In the genomic region with DNA sequence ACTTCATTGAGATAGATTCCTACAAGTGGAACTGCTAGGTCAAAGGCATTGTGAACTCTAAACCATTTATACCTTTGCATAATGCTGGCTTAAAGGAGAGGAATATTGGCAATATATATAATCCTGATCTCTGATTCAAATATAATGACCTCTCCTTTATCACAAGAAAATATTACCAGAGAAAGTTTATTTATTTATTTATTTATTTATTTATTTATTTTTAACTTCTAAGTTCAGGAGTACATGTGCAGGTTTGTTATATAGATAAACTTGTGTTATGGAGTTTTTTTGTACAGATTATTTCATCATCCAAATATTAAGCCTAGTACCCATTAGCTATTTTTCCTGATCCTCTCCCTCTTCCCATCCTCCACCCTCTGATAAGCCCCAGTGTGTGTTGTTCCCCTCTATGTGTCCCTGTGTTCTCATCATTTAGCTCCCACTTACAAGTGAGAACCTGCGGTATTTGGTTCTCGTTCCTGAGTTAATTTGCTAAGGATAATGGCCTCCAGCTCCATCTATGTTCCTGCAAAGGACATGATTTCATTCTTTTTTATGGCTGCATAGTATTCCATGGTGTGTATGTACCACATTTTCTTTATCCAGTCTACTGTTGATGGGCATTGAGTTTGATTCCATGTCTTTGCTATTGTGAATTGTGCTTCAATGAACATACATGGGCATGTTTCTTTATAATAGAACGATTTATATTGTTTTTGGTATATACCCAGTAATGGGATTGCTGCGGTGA, we compare ENCODE assay signal across 7 cellular contexts. TPM values are rescaled to one million over a fixed set of nuclear protein-coding genes. Genes with fewer than 3 reads are reported as not detected.
DNase-seq lines count a peak whose midpoint lies in the region; ATAC-seq, FAIRE-seq and TF ChIP-seq lines count a peak whose summit lies in the region.
"Not testable (repeated sequence)": the region's sequence is repeated elsewhere in the genome, so short reads cannot be mapped to it uniquely, and the experiment has no call there.

No MANE protein-coding gene starts in this region.

- POLR2A ChIA-PET in CD8-positive, alpha-beta memory T cell (lab: Charles Lee); GM12878 (lab: Charles Lee): not testable (repeated sequence)
- POLR2A ChIA-PET in activated CD8-positive, alpha-beta T cell treated with anti-CD3 and anti-CD28 coated beads, Interleukin-2, amount 10 ng/mL, durations not matched to agents 7 days and 5 days (lab: Charles Lee) = interaction anchor here (1.0 kb wide), 1 partner anchor 8 kb away, joined by 3 read pairs; no protein-coding TSS in a partner anchor

- not testable (repeated sequence) for H3K4me3 ChIP-seq in CD8-positive, alpha-beta memory T cell (ENCODE audit: low read length); GM12878
- peak overlapping the region; percentile 9 for H3K4me3 ChIP-seq in parathyroid adenoma (ENCODE audit: low read depth, low read length)

- H3K27ac Mint-ChIP-seq in CD8-positive, alpha-beta memory T cell = peak overlapping the region in 5 of 8 donors; percentile 27 to 68 (median 47)
- H3K27ac Mint-ChIP-seq in T-helper 2 cell treated with Interferon-gamma antibody and Interleukin-4, amounts not matched to agents 5 μg/mL and 100 μg/mL, for 36 hours = peak overlapping the region; percentile 53
- H3K27ac Mint-ChIP-seq in activated CD8-positive, alpha-beta T cell treated with anti-CD3 and anti-CD28 coated beads, Interleukin-2, amount 10 ng/mL, durations not matched to agents 7 days and 5 days = peak overlapping the region; percentile 9
- peak overlapping the region; percentile 48 for H3K27ac Mint-ChIP-seq in activated T-helper 2 cell treated with anti-CD3 and anti-CD28 coated beads, Interferon-gamma antibody, Interleukin-2, Interleukin-4, amounts not matched to agents 10 μg/mL and 5 μg/mL and 100 μg/mL, durations not matched to agents 14 hours and 24 hours and 36 hours
- H3K27ac Mint-ChIP-seq in immature natural killer cell = peak overlapping the region in 5 of 6 donors; percentile 22 to 73 (median 41)

- not testable (repeated sequence) for H3K27me3 ChIP-seq in CD8-positive, alpha-beta memory T cell (ENCODE audit: insufficient read depth, low read length, poor library complexity, severe bottlenecking); GM12878 (replicated peaks in 1 of 2; ENCODE audit: control insufficient read depth in 2 of 2, insufficient read depth in 2 of 2, low read length in 1 of 2); parathyroid adenoma (ENCODE audit: control insufficient read depth, insufficient read depth, low read length)

- H3K27me3 Mint-ChIP-seq in CD8-positive, alpha-beta memory T cell; T-helper 2 cell treated with Interferon-gamma antibody and Interleukin-4, amounts not matched to agents 5 μg/mL and 100 μg/mL, for 36 hours (ENCODE audit: low read depth); activated CD8-positive, alpha-beta T cell treated with anti-CD3 and anti-CD28 coated beads, Interleukin-2, amount 10 ng/mL, durations not matched to agents 7 days and 5 days (ENCODE audit: low read depth); activated T-helper 2 cell treated with anti-CD3 and anti-CD28 coated beads, Interferon-gamma antibody, Interleukin-2, Interleukin-4, amounts not matched to agents 10 μg/mL and 5 μg/mL and 100 μg/mL, durations not matched to agents 14 hours and 24 hours and 36 hours (ENCODE audit: low read depth); immature natural killer cell (ENCODE audit: low read depth in 3 of 3): not testable (repeated sequence)

- H3K4me2 ChIP-seq in GM12878 (ENCODE audit: control insufficient read depth, insufficient read depth); parathyroid adenoma (ENCODE audit: low read length): not testable (repeated sequence)

- H3K4me1 ChIP-seq in CD8-positive, alpha-beta memory T cell (ENCODE audit: insufficient read depth, low read length); GM12878 (ENCODE audit: control insufficient read depth, insufficient read depth, low read length); parathyroid adenoma: not testable (repeated sequence)

- not testable (repeated sequence) for DNase-seq in CD8-positive, alpha-beta memory T cell; T-helper 2 cell treated with Interferon-gamma antibody and Interleukin-4, amounts not matched to agents 5 μg/mL and 100 μg/mL, for 36 hours (ENCODE audit: low spot score); activated CD8-positive, alpha-beta T cell treated with anti-CD3 and anti-CD28 coated beads, Interleukin-2, amount 10 ng/mL, durations not matched to agents 7 days and 5 days; activated T-helper 2 cell treated with anti-CD3 and anti-CD28 coated beads, Interferon-gamma antibody, Interleukin-2, Interleukin-4, amounts not matched to agents 10 μg/mL and 5 μg/mL and 100 μg/mL, durations not matched to agents 14 hours and 24 hours and 36 hours (ENCODE audit: low spot score); GM12878 (ENCODE audit: low read depth, low spot score); immature natural killer cell

- H3K4me3 Mint-ChIP-seq in CD8-positive, alpha-beta memory T cell; T-helper 2 cell treated with Interferon-gamma antibody and Interleukin-4, amounts not matched to agents 5 μg/mL and 100 μg/mL, for 36 hours; activated CD8-positive, alpha-beta T cell treated with anti-CD3 and anti-CD28 coated beads, Interleukin-2, amount 10 ng/mL, durations not matched to agents 7 days and 5 days; activated T-helper 2 cell treated with anti-CD3 and anti-CD28 coated beads, Interferon-gamma antibody, Interleukin-2, Interleukin-4, amounts not matched to agents 10 μg/mL and 5 μg/mL and 100 μg/mL, durations not matched to agents 14 hours and 24 hours and 36 hours (ENCODE audit: low read depth); immature natural killer cell: not testable (repeated sequence)

- H3K79me2 ChIP-seq in GM12878 (ENCODE audit: control insufficient read depth, insufficient read depth, low read length) = not testable (repeated sequence)
- peaks cover 28% of the 10 kb centered on the region for H3K79me2 ChIP-seq in parathyroid adenoma

- in situ Hi-C loops in GM12878 (cut with MboI) = not testable (repeated sequence)

- SMC1A ChIA-PET in GM12878 (lab: Charles Lee; ENCODE audit: uncharacterized antibody, unreplicated experiment) = not testable (repeated sequence)

- intact Hi-C loops in activated T-helper 2 cell treated with anti-CD3 and anti-CD28 coated beads, Interferon-gamma antibody, Interleukin-2, Interleukin-4, amounts not matched to agents 10 μg/mL and 5 μg/mL and 100 μg/mL, durations not matched to agents 14 hours and 24 hours and 36 hours (cut with micrococcal nuclease); GM12878 (cut with micrococcal nuclease; ENCODE audit: unreplicated experiment): not testable (repeated sequence)

- H4K20me1 ChIP-seq in GM12878 (ENCODE audit: control insufficient read depth, insufficient read depth) = not testable (repeated sequence)

- BruUV-seq in GM12878 (replicated peaks; lab: Mats Ljungman, UMichigan) = TSS peak; percentile 3

- not testable (repeated sequence) for H3K9ac ChIP-seq in GM12878 (ENCODE audit: control insufficient read depth, insufficient read depth, low read length); parathyroid adenoma

- H3K36me3 ChIP-seq in CD8-positive, alpha-beta memory T cell (ENCODE audit: insufficient read depth, low read length) = peaks cover 89% of the 10 kb centered on the region
- H3K36me3 ChIP-seq in GM12878 (ENCODE audit: control insufficient read depth in 2 of 2, insufficient read depth in 2 of 2, low read length in 1 of 2) = peaks cover 31 to 70% of the 10 kb centered on the region in 2 experiments
- H3K36me3 ChIP-seq in parathyroid adenoma (ENCODE audit: control insufficient read depth, insufficient read depth, low read length) = not testable (repeated sequence)

- RAD21 ChIA-PET in GM12878 (lab: Charles Lee; ENCODE audit: unreplicated experiment) = not testable (repeated sequence)

- not testable (repeated sequence) for TF ChIP-seq CTCF in GM12878 (IDR thresholded peaks at IDR 0.05 in 2 of 3, conservative IDR thresholded peaks at IDR 0.05 in 1 of 3; ENCODE audit: control insufficient read depth in 2 of 3, extremely low read depth in 1 of 3, insufficient read depth in 1 of 3, low read depth in 3 of 3, low read length in 3 of 3); parathyroid adenoma (IDR thresholded peaks at IDR 0.05)

- peaks cover 33 to 94% (median 44%) of the 10 kb centered on the region in 3 donors for H3K36me3 Mint-ChIP-seq in CD8-positive, alpha-beta memory T cell
- H3K36me3 Mint-ChIP-seq in T-helper 2 cell treated with Interferon-gamma antibody and Interleukin-4, amounts not matched to agents 5 μg/mL and 100 μg/mL, for 36 hours (ENCODE audit: low read depth) = peaks cover 84% of the 10 kb centered on the region
- H3K36me3 Mint-ChIP-seq in activated CD8-positive, alpha-beta T cell treated with anti-CD3 and anti-CD28 coated beads, Interleukin-2, amount 10 ng/mL, durations not matched to agents 7 days and 5 days (ENCODE audit: low read depth) = peaks cover 90% of the 10 kb centered on the region
- H3K36me3 Mint-ChIP-seq in activated T-helper 2 cell treated with anti-CD3 and anti-CD28 coated beads, Interferon-gamma antibody, Interleukin-2, Interleukin-4, amounts not matched to agents 10 μg/mL and 5 μg/mL and 100 μg/mL, durations not matched to agents 14 hours and 24 hours and 36 hours (ENCODE audit: low read depth) = peaks cover 87% of the 10 kb centered on the region
- peaks cover 50 to 71% (median 53%) of the 10 kb centered on the region in 3 donors for H3K36me3 Mint-ChIP-seq in immature natural killer cell

- TF ChIP-seq RAD21 in GM12878 (IDR thresholded peaks at IDR 0.05; ENCODE audit: insufficient read depth, low read depth, low read length) = not testable (repeated sequence)

- CTCF ChIA-PET in CD8-positive, alpha-beta memory T cell (lab: Charles Lee); activated CD8-positive, alpha-beta T cell treated with anti-CD3 and anti-CD28 coated beads, Interleukin-2, amount 10 ng/mL, durations not matched to agents 7 days and 5 days (lab: Charles Lee): not testable (repeated sequence)
- CTCF ChIA-PET in GM12878 (lab: Yijun Ruan, JAX) = interaction anchor here (0.7 kb wide), 1 partner anchor 44 kb away, joined by 3 read pairs; no protein-coding TSS in a partner anchor

- peaks cover 0 to 10% (median 3%) of the 10 kb centered on the region in 5 donors for H3K9me3 Mint-ChIP-seq in CD8-positive, alpha-beta memory T cell
- not testable (repeated sequence) for H3K9me3 Mint-ChIP-seq in T-helper 2 cell treated with Interferon-gamma antibody and Interleukin-4, amounts not matched to agents 5 μg/mL and 100 μg/mL, for 36 hours; activated CD8-positive, alpha-beta T cell treated with anti-CD3 and anti-CD28 coated beads, Interleukin-2, amount 10 ng/mL, durations not matched to agents 7 days and 5 days (ENCODE audit: insufficient read depth); immature natural killer cell
- H3K9me3 Mint-ChIP-seq in activated T-helper 2 cell treated with anti-CD3 and anti-CD28 coated beads, Interferon-gamma antibody, Interleukin-2, Interleukin-4, amounts not matched to agents 10 μg/mL and 5 μg/mL and 100 μg/mL, durations not matched to agents 14 hours and 24 hours and 36 hours = peaks cover 11% of the 10 kb centered on the region

- WGBS in GM12878 (ENCODE audit: insufficient coverage, insufficient replicate concordance, low lambda C conversion rate, missing lambda C conversion rate) = 95% methylated on average over 4 of the region's 4 CpGs

- not testable (repeated sequence) for TF ChIP-seq POLR2A in GM12878 (IDR thresholded peaks at IDR 0.05; ENCODE audit: low read depth, low read length)

- FAIRE-seq in GM12878 (lab: Jason Lieb, UNC) = not testable (repeated sequence)

- TF ChIP-seq EP300 in GM12878 (IDR thresholded peaks at IDR 0.05; ENCODE audit: borderline replicate concordance in 1 of 2, control insufficient read depth in 1 of 2, low read depth in 2 of 2, low read length in 2 of 2) = not testable (repeated sequence)

- not testable (repeated sequence) for H2AFZ ChIP-seq in GM12878 (ENCODE audit: control insufficient read depth, low read depth, low read length); parathyroid adenoma

- not testable (repeated sequence) for H3K9me3 ChIP-seq in CD8-positive, alpha-beta memory T cell (ENCODE audit: low read length); GM12878 (replicated peaks; ENCODE audit: control insufficient read depth, insufficient read depth, low read length); parathyroid adenoma (ENCODE audit: control insufficient read depth, low read length)

- ATAC-seq in activated CD8-positive, alpha-beta T cell treated with anti-CD3 and anti-CD28 coated beads, Interleukin-2, amount 10 ng/mL, durations not matched to agents 7 days and 5 days; GM12878: not testable (repeated sequence)

- H3K4me1 Mint-ChIP-seq in CD8-positive, alpha-beta memory T cell = peaks cover 2 to 13% (median 4%) of the 10 kb centered on the region in 3 donors
- not testable (repeated sequence) for H3K4me1 Mint-ChIP-seq in T-helper 2 cell treated with Interferon-gamma antibody and Interleukin-4, amounts not matched to agents 5 μg/mL and 100 μg/mL, for 36 hours (ENCODE audit: low read depth); activated T-helper 2 cell treated with anti-CD3 and anti-CD28 coated beads, Interferon-gamma antibody, Interleukin-2, Interleukin-4, amounts not matched to agents 10 μg/mL and 5 μg/mL and 100 μg/mL, durations not matched to agents 14 hours and 24 hours and 36 hours (ENCODE audit: low read depth)
- H3K4me1 Mint-ChIP-seq in activated CD8-positive, alpha-beta T cell treated with anti-CD3 and anti-CD28 coated beads, Interleukin-2, amount 10 ng/mL, durations not matched to agents 7 days and 5 days (ENCODE audit: low read depth) = peaks cover 17% of the 10 kb centered on the region
- peaks cover 20 to 31% of the 10 kb centered on the region in 2 donors for H3K4me1 Mint-ChIP-seq in immature natural killer cell

- H3K27ac ChIP-seq in CD8-positive, alpha-beta memory T cell (ENCODE audit: low read depth, low read length); GM12878 (ENCODE audit: control insufficient read depth, insufficient read depth); parathyroid adenoma: not testable (repeated sequence)

RNA-seq across cellular contexts. Expression of a gene that starts 38.9 kb away (rescaled TPM):
- 100 to 1,000 TPM; 184 to 185 TPM for total RNA-seq in CD8-positive, alpha-beta memory T cell
- 75.7 TPM for polyA plus RNA-seq in CD8-positive, alpha-beta memory T cell
- total RNA-seq in activated CD8-positive, alpha-beta T cell treated with anti-CD3 and anti-CD28 coated beads, Interleukin-2, amount 10 ng/mL, durations not matched to agents 7 days and 5 days = 100 to 1,000 TPM; 438 to 455 TPM
- total RNA-seq in activated T-helper 2 cell treated with anti-CD3 and anti-CD28 coated beads, Interferon-gamma antibody, Interleukin-2, Interleukin-4, amounts not matched to agents 10 μg/mL and 5 μg/mL and 100 μg/mL, durations not matched to agents 14 hours and 24 hours and 36 hours = 297 and 309 TPM in 2 replicates
- total RNA-seq in GM12878 (2013; cell fraction: nucleolus; rRNA removed) = 595 and 707 TPM in 2 replicates
- total RNA-seq in GM12878 (2014; rRNA removed) (84.7 and 105 TPM in 2 replicates), GM12878 (2014; rRNA removed; fragmentation: Illumina TruSeq; extraction: Trizol) (54.8 and 60.3 TPM in 2 replicates), GM12878 (2021) (129 and 145 TPM in 2 replicates)
- polyA plus RNA-seq in GM12878 (2011; ENCODE audit: low read depth) = 66.3 TPM
- polyA plus RNA-seq in GM12878 (2011; rRNA removed) (58.2 and 76.8 TPM in 2 replicates), GM12878 (2014; fragmentation: Illumina TruSeq; extraction: Trizol) (97.1 and 113 TPM in 2 replicates), GM12878 (2014; fragmentation: Nextera tagmentation; extraction: Ambion mirVana) (10 to 100 TPM; 18.6 to 23.6 TPM), GM12878 (2014; rRNA removed) (79.3 and 95.1 TPM in 2 replicates), GM12878 (2016; fragmentation: Nextera tagmentation; extraction: Ambion mirVana) (10 to 100 TPM; 52.4 to 53.6 TPM), immature natural killer cell (100 to 1,000 TPM in 1 of 3 donors, 10 to 100 TPM in 2; 12.7 to 117 (median 25.9) TPM)
- 51.9 and 56.6 TPM in 2 replicates for polyA plus RNA-seq in GM12878 (2011; cell fraction: cytosol; rRNA removed)
- polyA plus RNA-seq in GM12878 (2011; cell fraction: nucleus; rRNA removed) = 460 and 635 TPM in 2 replicates
- polyA plus RNA-seq in GM12878 (2012) = 82.0 and 104 TPM in 2 replicates
- 191 and 202 TPM in 2 replicates for polyA minus RNA-seq in GM12878 (2011; rRNA and poly(A)+ RNA removed)
- 72.8 and 86.2 TPM in 2 replicates for polyA minus RNA-seq in GM12878 (2011; cell fraction: cytosol; rRNA and poly(A)+ RNA removed)
- 196 and 291 TPM in 2 replicates for polyA minus RNA-seq in GM12878 (2011; cell fraction: nucleus; rRNA and poly(A)+ RNA removed)
